ENCODE assay signal across 17 cellular contexts in the genomic region with DNA sequence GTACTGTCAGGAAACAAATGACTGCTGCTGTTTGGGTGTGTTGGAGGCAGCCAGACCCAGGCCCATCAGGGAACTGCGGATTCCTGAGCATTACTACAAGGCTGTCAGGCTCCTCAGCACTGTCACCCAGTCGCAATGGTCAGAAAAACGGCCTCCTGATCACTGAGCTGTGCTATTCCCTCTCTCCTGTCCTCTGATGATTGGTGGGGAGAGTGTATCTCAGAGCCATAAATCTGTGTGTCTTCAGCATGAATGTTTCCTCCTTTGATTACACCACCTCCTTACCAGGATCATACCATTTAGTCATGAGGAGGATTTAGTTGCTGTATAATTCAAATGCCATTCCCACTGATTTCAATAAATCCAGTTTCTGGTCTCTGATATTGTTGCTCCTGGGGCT.
"Had no signal": no experiment of that assay in that cellular context is flagged by ENCODE, and none has a peak within 500 bp of the region (broad histone marks: within the 10 kb centered on the region; RNA-seq: fewer than 3 reads in every experiment).

No MANE protein-coding gene starts in this region.

- H3K27ac ChIP-seq: body of pancreas, hepatocyte, left ventricle myocardium inferior, pancreas, thyroid gland had no signal

- H3K79me2 ChIP-seq: hepatocyte had no signal

- DNase-seq: activated B cell treated with CpG ODN at 0.5 μM for 24 hours; activated CD4-positive, alpha-beta T cell treated with anti-CD3 and anti-CD28 coated beads for 4 hours; activated CD8-positive, alpha-beta T cell treated with anti-CD3 and anti-CD28 coated beads for 36 hours; activated naive CD4-positive, alpha-beta T cell; activated naive CD8-positive, alpha-beta T cell treated with anti-CD3 and anti-CD28 coated beads for 36 hours; activated T-cell treated with anti-CD3 and anti-CD28 coated beads, Interleukin-2, amount 50 U/mL, for 1 hour; body of pancreas; foreskin fibroblast; islet precursor cell; left ventricle myocardium inferior; naive B cell; pancreas; stimulated activated naive CD4-positive, alpha-beta T cell; thyroid gland had no signal

- FAIRE-seq: pancreas, TTC549 had no signal

- H3K9me3 ChIP-seq: body of pancreas, pancreas, thyroid gland had no signal

- H3K36me3 ChIP-seq: left ventricle myocardium inferior, pancreas, thyroid gland had no signal

- H2AFZ ChIP-seq: hepatocyte had no signal

- H3K4me3 ChIP-seq: body of pancreas, hepatocyte, left ventricle myocardium inferior, pancreas, thyroid gland had no signal

- H3K27me3 ChIP-seq: body of pancreas, hepatocyte, pancreas, thyroid gland had no signal

- ATAC-seq: activated CD8-positive, alpha-beta T cell treated with anti-CD3 and anti-CD28 coated beads for 36 hours; activated T-helper 17 cell treated with anti-CD3 and anti-CD28 coated beads, Interleukin-2, amount 50 U/mL, for 72 hours; body of pancreas; pancreas had no signal

- H3K4me2 ChIP-seq: hepatocyte had no signal

- H3K4me1 ChIP-seq: body of pancreas, left ventricle myocardium inferior, pancreas, thyroid gland had no signal
